8 cellular contexts compared by ENCODE assay signal in the genomic region with DNA sequence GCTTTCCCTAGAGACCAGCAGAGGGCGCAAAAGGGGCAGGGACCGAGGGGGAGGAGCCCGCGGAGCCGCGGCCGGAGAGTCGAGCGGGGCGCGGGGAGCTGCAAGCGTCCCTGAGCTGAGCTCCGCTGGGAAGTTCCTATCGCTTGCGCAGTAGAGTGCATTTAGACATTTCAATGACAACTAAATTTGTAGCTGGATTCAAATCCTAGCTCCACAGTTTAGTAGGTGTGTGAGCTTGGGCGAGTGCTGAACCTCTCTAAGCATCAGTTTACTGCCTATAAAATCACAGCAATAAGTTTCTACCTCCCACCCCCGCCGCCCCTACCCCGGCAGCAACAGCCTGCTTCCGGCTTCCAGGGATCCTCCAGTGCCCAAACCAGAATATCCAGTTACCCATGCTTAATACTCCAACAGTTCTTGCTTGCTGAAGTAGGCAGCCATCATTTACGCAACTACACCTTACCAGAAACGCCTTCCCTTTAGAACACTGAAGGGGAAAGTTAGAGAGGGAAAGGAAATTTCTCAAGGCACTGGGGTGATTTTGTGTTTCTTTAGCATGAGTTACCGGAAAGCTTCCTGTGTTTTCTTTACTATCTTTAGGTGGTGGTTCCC. TPM values are rescaled to one million over a fixed set of nuclear protein-coding genes. Genes with fewer than 3 reads are reported as not detected.
DNase-seq lines count a peak whose midpoint lies in the region; ATAC-seq and TF ChIP-seq lines count a peak whose summit lies in the region.

No MANE protein-coding gene starts in this region.

- no peak overlapping the region for H3K18ac ChIP-seq in neuronal stem cell (ENCODE audit: low read length)

- H3K4me3 ChIP-seq in H7 (ENCODE audit: insufficient read depth, low read depth, low read length) (peak overlapping the region; percentile 54), SJCRH30 (peak overlapping the region; percentile 37), neuronal stem cell (ENCODE audit: low read length in 2 of 2) (peak overlapping the region in 1 of 2 donors; percentile 27), stomach smooth muscle (ENCODE audit: low read length in 2 of 2) (peak overlapping the region; percentile 69 to 74)

- ATAC-seq in foreskin keratinocyte = peak; percentile 91

- H3K27me3 ChIP-seq in H7 (ENCODE audit: control insufficient read depth, insufficient read depth, low read length) (peaks cover 33% of the 10 kb centered on the region), SJCRH30 (no peaks in the 10 kb centered on the region), foreskin keratinocyte (peaks cover 7% of the 10 kb centered on the region), neuronal stem cell (ENCODE audit: control insufficient read depth in 3 of 3, insufficient read depth in 3 of 3, low read depth in 1 of 3, low read length in 3 of 3) (peaks cover 0 to 56% (median 10%) of the 10 kb centered on the region in 3 experiments), stomach smooth muscle (ENCODE audit: control insufficient read depth in 1 of 2, insufficient read depth in 2 of 2, low read length in 2 of 2) (no peaks in the 10 kb centered on the region)

- WGBS in neuronal stem cell (ENCODE audit: extremely low coverage in 2 of 2, insufficient read length in 2 of 2, insufficient replicate concordance in 1 of 2), 2 donors = no CpG with 5 or more reads among the region's 23 CpGs

- H2AK5ac ChIP-seq in neuronal stem cell (ENCODE audit: low read depth, low read length) = no peak overlapping the region

- no peak overlapping the region for H2BK12ac ChIP-seq in neuronal stem cell (ENCODE audit: low read length)

- H3K9me3 ChIP-seq in SJCRH30 (replicated peaks) = no peaks in the 10 kb centered on the region
- H3K9me3 ChIP-seq in neuronal stem cell (replicated peaks in 1 of 2; ENCODE audit: control insufficient read depth in 2 of 2, insufficient read depth in 1 of 2, low read depth in 1 of 2, low read length in 2 of 2) = no peaks in the 10 kb centered on the region
- H3K9me3 ChIP-seq in stomach smooth muscle (ENCODE audit: control insufficient read depth in 2 of 2, low read length in 2 of 2) = no peaks in the 10 kb centered on the region

- no peaks in the 10 kb centered on the region for H3K79me1 ChIP-seq in neuronal stem cell (ENCODE audit: low read depth, low read length)

- H3K4ac ChIP-seq in neuronal stem cell (ENCODE audit: low read length) = no peak overlapping the region

- no peak overlapping the region for H3K27ac ChIP-seq in SJCRH30
- H3K27ac ChIP-seq in foreskin keratinocyte = peak overlapping the region; percentile 43
- no peak overlapping the region for H3K27ac ChIP-seq in neuronal stem cell (replicated peaks; ENCODE audit: low read length)
- H3K27ac ChIP-seq in stomach smooth muscle (ENCODE audit: low read length) = peak overlapping the region; percentile 53

- H3K4me1 ChIP-seq in SJCRH30 (no peaks in the 10 kb centered on the region), foreskin keratinocyte (peaks cover 17% of the 10 kb centered on the region), neuronal stem cell (ENCODE audit: control insufficient read depth in 2 of 2, insufficient read depth in 1 of 2, low read depth in 1 of 2, low read length in 2 of 2) (peaks cover 0 to 14% of the 10 kb centered on the region in 2 donors), stomach smooth muscle (ENCODE audit: control insufficient read depth, insufficient read depth, low read length) (peaks cover 35% of the 10 kb centered on the region)

- H4K91ac ChIP-seq in neuronal stem cell (ENCODE audit: low read depth, low read length, poor library complexity) = no peak overlapping the region

- H3K14ac ChIP-seq in neuronal stem cell (ENCODE audit: low read length) = no peak overlapping the region

- no peak overlapping the region for H4K8ac ChIP-seq in neuronal stem cell (ENCODE audit: low read depth, low read length)

- H3K36me3 ChIP-seq in H7 (replicated peaks; ENCODE audit: control insufficient read depth, insufficient read depth, low read length) (no peaks in the 10 kb centered on the region), SJCRH30 (no peaks in the 10 kb centered on the region), neuronal stem cell (replicated peaks in 1 of 2; ENCODE audit: control insufficient read depth in 2 of 2, insufficient read depth in 2 of 2, low read length in 2 of 2) (no peaks in the 10 kb centered on the region), stomach smooth muscle (ENCODE audit: control insufficient read depth in 2 of 2, insufficient read depth in 2 of 2, low read length in 2 of 2) (no peaks in the 10 kb centered on the region)

- H2BK5ac ChIP-seq in neuronal stem cell (ENCODE audit: low read length) = no peak overlapping the region

- H3K4me2 ChIP-seq in neuronal stem cell (ENCODE audit: insufficient read depth, low read length, poor library complexity, severe bottlenecking) = peak overlapping the region; percentile 56

- no peak overlapping the region for H2BK15ac ChIP-seq in neuronal stem cell (ENCODE audit: low read length)

- peak overlapping the region; percentile 66 for H2AFZ ChIP-seq in neuronal stem cell (ENCODE audit: low read length)

- no peak overlapping the region for H3K23ac ChIP-seq in neuronal stem cell (ENCODE audit: low read depth, low read length, poor library complexity)

- no peak overlapping the region for H2BK120ac ChIP-seq in neuronal stem cell (ENCODE audit: low read depth, low read length)

- H3K9ac ChIP-seq in neuronal stem cell (ENCODE audit: low read depth, low read length, poor library complexity) (no peak overlapping the region), stomach smooth muscle (ENCODE audit: low read length in 2 of 2) (peak overlapping the region; percentile 22 to 55)

- DNase-seq in DMS79 (lab: John Stamatoyannopoulos, UW) (peak; percentile 76), H7 (peak; percentile 95), M059J (ENCODE audit: low read depth) (peak; percentile 78), SJCRH30 (peak; percentile 82 to 94), activated gamma-delta T cell treated with Interleukin-2 at 50 U/mL for 16 hours (peak; percentile 74), foreskin keratinocyte (peak; percentile 70 to 82), neuronal stem cell (ENCODE audit: low spot score) (peak; percentile 84)

- TF ChIP-seq CTCF in foreskin keratinocyte (conservative IDR thresholded peaks at IDR 0.05) = peak; percentile 98

RNA-seq across cellular contexts. Expression of a gene that starts 9.1 kb away (rescaled TPM):
- total RNA-seq in H7 (2014; rRNA removed; shearing (Covaris generic)) = 0.17 and 0.44 TPM in 2 replicates
- 0.10 and 0.49 TPM in 2 replicates for total RNA-seq in M059J (2014; rRNA removed; shearing (Covaris generic))
- total RNA-seq in SJCRH30 (2014; rRNA removed; shearing (Covaris generic)) = 0.06 and 0.10 TPM in 2 replicates
- 0.32 and 1.1 TPM in 2 replicates for total RNA-seq in foreskin keratinocyte
- 0.18 TPM in 2 replicates for polyA plus RNA-seq in foreskin keratinocyte
- polyA plus RNA-seq in neuronal stem cell (2013, experiment 1 of 2) = 0.84 TPM
- polyA plus RNA-seq in neuronal stem cell (2013, experiment 2 of 2) = 1.0 TPM

Comparison
In these comparisons a context has a peak if more than half of its experiments do, and no peak if none do; other contexts are left out.
1. H3K27ac ChIP-seq: peak in foreskin keratinocyte (single experiment) and stomach smooth muscle (single experiment); none in SJCRH30 (single experiment) and neuronal stem cell (single experiment).
2. Peak in every context shown above with its lines, with median percentiles within 50 percentile points of each other: DNase-seq.